Comparison of ENCODE assay signal across 8 cellular contexts in the genomic region with DNA sequence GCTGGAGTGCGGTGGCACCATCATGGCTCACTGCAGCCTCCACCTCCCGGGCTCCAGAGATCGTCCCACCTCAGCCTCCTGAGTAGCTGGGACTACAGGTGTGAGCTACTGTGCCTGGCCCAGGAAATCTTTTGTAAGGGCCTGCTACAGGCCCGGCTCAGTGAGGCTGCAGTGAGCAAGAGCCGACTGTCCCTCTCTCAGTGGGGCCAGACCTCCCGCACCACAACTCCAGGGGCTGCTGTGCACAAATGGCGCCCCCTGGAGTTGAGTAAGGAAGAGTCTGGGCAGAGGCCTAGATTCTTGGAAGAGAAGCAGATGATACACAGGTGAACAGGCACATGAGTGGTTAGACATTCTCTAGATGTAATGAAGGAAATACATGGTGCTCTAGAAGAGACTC. TPM values are rescaled to one million over a fixed set of nuclear protein-coding genes. Genes with fewer than 3 reads are reported as not detected.
DNase-seq lines count a peak whose midpoint lies in the region; ATAC-seq and TF ChIP-seq lines count a peak whose summit lies in the region.

No MANE protein-coding gene starts in this region.

- TF ChIP-seq CTCF in heart right ventricle (IDR thresholded peaks at IDR 0.05) (peak; percentile 16 to 62 (median 53)), type B pancreatic cell (conservative IDR thresholded peaks at IDR 0.05) (peak; percentile 71)

- H3K4me3 Mint-ChIP-seq in activated T-cell treated with anti-CD3 and anti-CD28 coated beads, Interleukin-2, amount 50 U/mL, for 24 hours: no peak overlapping the region
- no peak overlapping the region for H3K4me3 Mint-ChIP-seq in type B pancreatic cell

- H3K4me1 ChIP-seq in heart right ventricle: peaks cover 0 to 23% (median 12%) of the 10 kb centered on the region in 9 donors

- no peak overlapping the region for H3K27ac ChIP-seq in heart right ventricle

- H3K9me3 Mint-ChIP-seq in activated T-cell treated with anti-CD3 and anti-CD28 coated beads, Interleukin-2, amount 50 U/mL, for 24 hours: no peaks in the 10 kb centered on the region
- no peaks in the 10 kb centered on the region for H3K9me3 Mint-ChIP-seq in type B pancreatic cell

- no peaks in the 10 kb centered on the region for H3K27me3 ChIP-seq in heart right ventricle

- no peaks in the 10 kb centered on the region for H3K27me3 Mint-ChIP-seq in activated T-cell treated with anti-CD3 and anti-CD28 coated beads, Interleukin-2, amount 50 U/mL, for 24 hours
- H3K27me3 Mint-ChIP-seq in type B pancreatic cell: no peaks in the 10 kb centered on the region

- ATAC-seq in heart right ventricle (peak in 2 of 8 donors; percentile 32 to 35), sciatic nerve (no peak), HG03108 (IDR thresholded peaks at IDR 0.05; ENCODE audit: unreplicated experiment) (no peak)

- H3K36me3 Mint-ChIP-seq in activated T-cell treated with anti-CD3 and anti-CD28 coated beads, Interleukin-2, amount 50 U/mL, for 24 hours (ENCODE audit: low read depth): peaks cover 16% of the 10 kb centered on the region
- peaks cover 4% of the 10 kb centered on the region for H3K36me3 Mint-ChIP-seq in type B pancreatic cell

- peak overlapping the region; percentile 57 for H3K27ac Mint-ChIP-seq in activated T-cell treated with anti-CD3 and anti-CD28 coated beads, Interleukin-2, amount 50 U/mL, for 24 hours
- H3K27ac Mint-ChIP-seq in type B pancreatic cell: peak overlapping the region; percentile 80

- no peak for DNase-seq in activated T-cell treated with anti-CD3 and anti-CD28 coated beads, Interleukin-2, amount 50 U/mL, for 24 hours
- DNase-seq in activated T-cell treated with anti-CD3 and anti-CD28 coated beads, Interleukin-2, amount 50 U/mL, for 48 hours: no peak
- DNase-seq in SK-N-DZ (ENCODE audit: low spot score) (peak; percentile 64), heart right ventricle (no peak), type B pancreatic cell (ENCODE audit: extremely low spot score, unreplicated experiment) (no peak), epidermal melanocyte (ENCODE audit: insufficient read length, low spot score) (no peak), sciatic nerve (ENCODE audit: low spot score) (no peak)

- no peak overlapping the region for H3K4me3 ChIP-seq in heart right ventricle

- intact Hi-C loops in heart right ventricle (cut with DNase I) (no loop called here), sciatic nerve (cut with DNase I) (no loop called here)

- 80 to 82% methylated on average over 7 of the region's 7 CpGs for WGBS in heart right ventricle, 2 donors

- H3K36me3 ChIP-seq in heart right ventricle: peaks cover 0 to 7% (median 0%) of the 10 kb centered on the region in 9 donors

- no peaks in the 10 kb centered on the region for H3K9me3 ChIP-seq in heart right ventricle

- peaks cover 2% of the 10 kb centered on the region for H3K4me1 Mint-ChIP-seq in activated T-cell treated with anti-CD3 and anti-CD28 coated beads, Interleukin-2, amount 50 U/mL, for 24 hours (ENCODE audit: low read depth)
- peaks cover 12% of the 10 kb centered on the region for H3K4me1 Mint-ChIP-seq in type B pancreatic cell (ENCODE audit: unreplicated experiment)

RNA-seq across cellular contexts. Expression of gene SERHL2, which starts 7.0 kb away (rescaled TPM):
- 2.5 TPM in 1 of 2 replicates, not detected in the other for polyA plus RNA-seq in SK-N-DZ (2014; cell fraction: cytosol; rRNA removed)
- 0.70 and 1.4 TPM in 2 replicates for polyA plus RNA-seq in SK-N-DZ (2014; cell fraction: nucleus; rRNA removed)
- total RNA-seq in heart right ventricle (1 to 10 TPM; 1.7 to 6.1 (median 3.5) TPM), type B pancreatic cell (ENCODE audit: low replicate concordance) (2.8 and 3.9 TPM in 2 replicates), sciatic nerve (7.8 TPM)
- polyA plus RNA-seq in heart right ventricle: 1 to 10 TPM; 1.4 to 4.7 TPM

RNA-seq across cellular contexts. Expression of gene RRP7A, which starts 41.2 kb away (rescaled TPM):
- polyA plus RNA-seq in SK-N-DZ (2014; cell fraction: cytosol; rRNA removed): 37.1 and 38.1 TPM in 2 replicates
- polyA plus RNA-seq in SK-N-DZ (2014; cell fraction: nucleus; rRNA removed): 17.5 and 22.6 TPM in 2 replicates
- total RNA-seq in heart right ventricle (10 to 100 TPM; 20.8 to 35.2 (median 26.1) TPM), type B pancreatic cell (ENCODE audit: low replicate concordance) (76.0 and 102 TPM in 2 replicates), sciatic nerve (39.6 TPM)
- polyA plus RNA-seq in heart right ventricle: 10 to 100 TPM; 21.9 to 28.3 TPM

RNA-seq across cellular contexts. Expression of gene POLDIP3, which starts 53.9 kb away (rescaled TPM):
- polyA plus RNA-seq in SK-N-DZ (2014; cell fraction: cytosol; rRNA removed): 55.6 and 60.6 TPM in 2 replicates
- polyA plus RNA-seq in SK-N-DZ (2014; cell fraction: nucleus; rRNA removed): 39.9 and 52.2 TPM in 2 replicates
- total RNA-seq in heart right ventricle (10 to 100 TPM; 27.2 to 42.6 (median 33.6) TPM), type B pancreatic cell (ENCODE audit: low replicate concordance) (75.6 and 86.9 TPM in 2 replicates), sciatic nerve (81.5 TPM)
- polyA plus RNA-seq in heart right ventricle: 10 to 100 TPM; 11.9 to 32.6 TPM
